In the genomic region with DNA sequence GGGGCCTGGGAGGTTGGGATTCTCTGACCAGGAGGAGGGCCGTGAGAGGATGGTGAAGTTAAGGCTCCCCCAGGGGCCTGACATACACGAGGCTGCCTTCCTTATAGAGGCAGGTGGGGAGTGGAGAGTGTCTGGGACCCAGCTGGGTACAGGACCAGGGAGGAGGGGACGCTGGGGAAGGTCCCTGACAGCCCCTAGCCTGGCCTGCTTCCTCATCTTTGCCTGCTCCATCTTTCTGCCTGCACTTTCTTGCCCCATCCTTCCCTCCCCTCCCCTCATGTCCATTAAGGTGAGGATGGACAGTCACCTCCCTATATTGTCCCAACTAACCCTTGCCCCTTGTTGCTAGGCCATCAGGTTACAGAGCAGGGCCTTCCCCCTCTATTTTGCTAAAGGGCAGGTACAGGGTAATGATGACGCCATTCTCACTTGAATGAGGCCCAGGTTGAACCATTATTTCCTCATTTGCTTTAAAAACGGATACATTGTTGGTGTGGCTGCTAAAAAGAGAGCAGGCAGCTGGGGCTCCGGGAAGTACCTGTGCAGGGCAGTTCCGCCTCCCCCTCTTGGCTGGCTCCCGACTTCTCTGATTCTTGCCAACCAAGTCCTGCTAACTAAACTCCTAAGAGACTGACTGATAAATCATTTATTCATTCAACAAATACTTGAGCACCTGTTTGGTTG, we compare ENCODE assay signal across 1 cellular context.
TF ChIP-seq lines count a peak whose summit lies in the region.

No MANE protein-coding gene starts in this region.

TF ChIP-seq in HepG2, 621 proteins besides CTCF, POLR2A, EP300 and RAD21:
- TF ChIP-seq ZIK1 (CRISPR knock-in tag; IDR thresholded peaks at IDR 0.05; ENCODE audit: borderline replicate concordance, low read depth) (no peak), CEBPZ (IDR thresholded peaks at IDR 0.05; ENCODE audit: low read length) (no peak), SIX4 (CRISPR knock-in tag; IDR thresholded peaks at IDR 0.05) (no peak)
- TF ChIP-seq, protein P1, sequence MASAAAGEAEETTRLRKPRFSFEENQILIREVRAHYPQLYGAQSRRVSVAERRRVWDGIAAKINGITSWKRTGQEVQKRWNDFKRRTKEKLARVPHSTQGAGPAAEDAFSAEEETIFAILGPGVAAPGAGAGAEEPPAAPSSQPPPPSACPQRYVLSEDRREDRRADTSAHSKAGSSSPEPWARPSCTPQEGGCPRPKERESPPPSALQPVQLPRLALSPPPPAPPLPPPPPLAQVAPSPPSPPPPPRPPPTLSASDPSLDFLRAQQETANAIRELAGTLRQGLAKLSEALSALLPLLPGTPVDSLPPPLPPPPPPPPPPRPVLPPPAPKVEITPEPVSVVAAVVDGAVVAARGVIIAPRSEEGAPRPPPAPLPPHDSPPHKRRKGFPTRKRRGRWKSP (CRISPR knock-in tag; IDR thresholded peaks at IDR 0.05), result no peak
